1 cellular context compared by ENCODE assay signal in the genomic region with DNA sequence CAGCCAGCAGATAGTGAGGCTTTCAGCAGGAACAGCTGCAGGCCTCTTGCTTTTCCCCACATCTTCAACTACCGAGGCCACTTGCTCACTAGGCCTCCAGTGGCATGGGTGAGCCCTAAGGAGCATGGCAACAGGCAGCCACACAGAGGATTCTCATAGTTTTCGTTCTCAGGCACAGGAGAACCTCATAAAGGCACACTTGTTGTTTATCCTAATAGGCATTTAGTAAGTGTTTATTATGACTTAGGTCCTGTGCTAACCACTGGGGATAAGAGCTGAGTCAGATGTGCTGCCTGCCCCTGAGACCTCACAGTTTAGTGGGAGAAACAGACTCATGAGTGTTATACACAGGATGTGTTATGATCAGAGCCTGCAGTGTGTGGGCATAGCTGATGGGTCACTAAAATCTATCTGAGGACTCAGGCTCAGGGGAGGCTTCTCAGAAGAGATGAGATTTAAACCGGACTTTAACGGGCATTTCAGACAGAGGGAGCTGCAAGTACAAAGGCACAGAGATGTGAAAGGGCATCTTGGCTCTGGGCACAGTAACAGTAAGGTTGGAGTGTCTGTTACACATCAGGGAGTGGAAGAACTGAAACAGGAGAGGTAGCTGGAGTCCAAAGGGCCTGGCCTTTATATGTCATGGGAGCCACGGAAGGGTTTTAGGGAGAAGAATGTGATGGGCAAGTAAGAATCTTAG.
TF ChIP-seq lines count a peak whose summit lies in the region.

No MANE protein-coding gene starts in this region.

TF ChIP-seq in K562, 482 proteins besides CTCF, POLR2A, EP300 and RAD21 (continued from another document and continues in another):
- TF ChIP-seq, protein P1, sequence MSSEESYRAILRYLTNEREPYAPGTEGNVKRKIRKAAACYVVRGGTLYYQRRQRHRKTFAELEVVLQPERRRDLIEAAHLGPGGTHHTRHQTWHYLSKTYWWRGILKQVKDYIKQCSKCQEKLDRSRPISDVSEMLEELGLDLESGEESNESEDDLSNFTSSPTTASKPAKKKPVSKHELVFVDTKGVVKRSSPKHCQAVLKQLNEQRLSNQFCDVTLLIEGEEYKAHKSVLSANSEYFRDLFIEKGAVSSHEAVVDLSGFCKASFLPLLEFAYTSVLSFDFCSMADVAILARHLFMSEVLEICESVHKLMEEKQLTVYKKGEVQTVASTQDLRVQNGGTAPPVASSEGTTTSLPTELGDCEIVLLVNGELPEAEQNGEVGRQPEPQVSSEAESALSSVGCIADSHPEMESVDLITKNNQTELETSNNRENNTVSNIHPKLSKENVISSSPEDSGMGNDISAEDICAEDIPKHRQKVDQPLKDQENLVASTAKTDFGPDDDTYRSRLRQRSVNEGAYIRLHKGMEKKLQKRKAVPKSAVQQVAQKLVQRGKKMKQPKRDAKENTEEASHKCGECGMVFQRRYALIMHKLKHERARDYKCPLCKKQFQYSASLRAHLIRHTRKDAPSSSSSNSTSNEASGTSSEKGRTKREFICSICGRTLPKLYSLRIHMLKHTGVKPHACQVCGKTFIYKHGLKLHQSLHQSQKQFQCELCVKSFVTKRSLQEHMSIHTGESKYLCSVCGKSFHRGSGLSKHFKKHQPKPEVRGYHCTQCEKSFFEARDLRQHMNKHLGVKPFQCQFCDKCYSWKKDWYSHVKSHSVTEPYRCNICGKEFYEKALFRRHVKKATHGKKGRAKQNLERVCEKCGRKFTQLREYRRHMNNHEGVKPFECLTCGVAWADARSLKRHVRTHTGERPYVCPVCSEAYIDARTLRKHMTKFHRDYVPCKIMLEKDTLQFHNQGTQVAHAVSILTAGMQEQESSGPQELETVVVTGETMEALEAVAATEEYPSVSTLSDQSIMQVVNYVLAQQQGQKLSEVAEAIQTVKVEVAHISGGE (CRISPR knock-in tag; IDR thresholded peaks at IDR 0.05): peak in 1 of 3 experiments; percentile 61; a peak in 2 of 6 replicates
- no peak for TF ChIP-seq KLF10 (CRISPR knock-in tag; IDR thresholded peaks at IDR 0.05)
- TF ChIP-seq SPI1 (IDR thresholded peaks at IDR 0.05; ENCODE audit: borderline replicate concordance, low read depth, low read length): no peak
- no peak for TF ChIP-seq ZNF274 (IDR thresholded peaks at IDR 0.05; ENCODE audit: borderline replicate concordance, low read depth, low read length)
- TF ChIP-seq, protein P2, sequence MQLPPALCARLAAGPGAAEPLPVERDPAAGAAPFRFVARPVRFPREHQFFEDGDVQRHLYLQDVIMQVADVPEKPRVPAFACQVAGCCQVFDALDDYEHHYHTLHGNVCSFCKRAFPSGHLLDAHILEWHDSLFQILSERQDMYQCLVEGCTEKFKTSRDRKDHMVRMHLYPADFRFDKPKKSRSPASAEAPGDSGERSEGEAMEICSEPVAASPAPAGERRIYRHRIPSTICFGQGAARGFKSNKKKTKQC (CRISPR knock-in tag; IDR thresholded peaks at IDR 0.05): no peak
- peak; percentile 30; the same call in 1 of the 2 replicates for TF ChIP-seq FOSL1 (tag; conservative IDR thresholded peaks at IDR 0.05)
- TF ChIP-seq RBM17 (IDR thresholded peaks at IDR 0.05; ENCODE audit: borderline replicate concordance, low read depth, low read length): no peak
- TF ChIP-seq NUFIP1 (IDR thresholded peaks at IDR 0.05; ENCODE audit: partially characterized antibody): no peak
- TF ChIP-seq, protein P3, sequence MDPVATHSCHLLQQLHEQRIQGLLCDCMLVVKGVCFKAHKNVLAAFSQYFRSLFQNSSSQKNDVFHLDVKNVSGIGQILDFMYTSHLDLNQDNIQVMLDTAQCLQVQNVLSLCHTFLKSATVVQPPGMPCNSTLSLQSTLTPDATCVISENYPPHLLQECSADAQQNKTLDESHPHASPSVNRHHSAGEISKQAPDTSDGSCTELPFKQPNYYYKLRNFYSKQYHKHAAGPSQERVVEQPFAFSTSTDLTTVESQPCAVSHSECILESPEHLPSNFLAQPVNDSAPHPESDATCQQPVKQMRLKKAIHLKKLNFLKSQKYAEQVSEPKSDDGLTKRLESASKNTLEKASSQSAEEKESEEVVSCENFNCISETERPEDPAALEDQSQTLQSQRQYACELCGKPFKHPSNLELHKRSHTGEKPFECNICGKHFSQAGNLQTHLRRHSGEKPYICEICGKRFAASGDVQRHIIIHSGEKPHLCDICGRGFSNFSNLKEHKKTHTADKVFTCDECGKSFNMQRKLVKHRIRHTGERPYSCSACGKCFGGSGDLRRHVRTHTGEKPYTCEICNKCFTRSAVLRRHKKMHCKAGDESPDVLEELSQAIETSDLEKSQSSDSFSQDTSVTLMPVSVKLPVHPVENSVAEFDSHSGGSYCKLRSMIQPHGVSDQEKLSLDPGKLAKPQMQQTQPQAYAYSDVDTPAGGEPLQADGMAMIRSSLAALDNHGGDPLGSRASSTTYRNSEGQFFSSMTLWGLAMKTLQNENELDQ (CRISPR knock-in tag; IDR thresholded peaks at IDR 0.05; ENCODE audit: borderline replicate concordance): no peak
- no peak for TF ChIP-seq SMARCB1 (IDR thresholded peaks at IDR 0.05; ENCODE audit: insufficient read length, low read depth)
- TF ChIP-seq ZNF766 (CRISPR knock-in tag; conservative IDR thresholded peaks at IDR 0.05): 0 out of 2 replicates have a peak, but pooled peaks have one; percentile 42
- TF ChIP-seq PTRF (tag; IDR thresholded peaks at IDR 0.05): 0 out of 2 replicates have a peak, but pooled peaks have one; percentile 28
- TF ChIP-seq BHLHE40 (IDR thresholded peaks at IDR 0.05; ENCODE audit: low read length): no peak
- TF ChIP-seq HSF4 (CRISPR knock-in tag; IDR thresholded peaks at IDR 0.05; ENCODE audit: borderline replicate concordance): no peak; the same call in 1 of the 2 replicates
- TF ChIP-seq ZSCAN29 (IDR thresholded peaks at IDR 0.05): no peak
- TF ChIP-seq, protein P4, sequence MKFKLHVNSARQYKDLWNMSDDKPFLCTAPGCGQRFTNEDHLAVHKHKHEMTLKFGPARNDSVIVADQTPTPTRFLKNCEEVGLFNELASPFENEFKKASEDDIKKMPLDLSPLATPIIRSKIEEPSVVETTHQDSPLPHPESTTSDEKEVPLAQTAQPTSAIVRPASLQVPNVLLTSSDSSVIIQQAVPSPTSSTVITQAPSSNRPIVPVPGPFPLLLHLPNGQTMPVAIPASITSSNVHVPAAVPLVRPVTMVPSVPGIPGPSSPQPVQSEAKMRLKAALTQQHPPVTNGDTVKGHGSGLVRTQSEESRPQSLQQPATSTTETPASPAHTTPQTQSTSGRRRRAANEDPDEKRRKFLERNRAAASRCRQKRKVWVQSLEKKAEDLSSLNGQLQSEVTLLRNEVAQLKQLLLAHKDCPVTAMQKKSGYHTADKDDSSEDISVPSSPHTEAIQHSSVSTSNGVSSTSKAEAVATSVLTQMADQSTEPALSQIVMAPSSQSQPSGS (CRISPR knock-in tag; IDR thresholded peaks at IDR 0.05): no peak
- TF ChIP-seq ZNF41 (CRISPR knock-in tag; conservative IDR thresholded peaks at IDR 0.05): 0 out of 2 replicates have a peak, but pooled peaks have one; percentile 41
- TF ChIP-seq NCOA6 (IDR thresholded peaks at IDR 0.05): no peak
- no peak for TF ChIP-seq MBD2 (IDR thresholded peaks at IDR 0.05; ENCODE audit: borderline replicate concordance, low read depth)
- TF ChIP-seq, protein P5, sequence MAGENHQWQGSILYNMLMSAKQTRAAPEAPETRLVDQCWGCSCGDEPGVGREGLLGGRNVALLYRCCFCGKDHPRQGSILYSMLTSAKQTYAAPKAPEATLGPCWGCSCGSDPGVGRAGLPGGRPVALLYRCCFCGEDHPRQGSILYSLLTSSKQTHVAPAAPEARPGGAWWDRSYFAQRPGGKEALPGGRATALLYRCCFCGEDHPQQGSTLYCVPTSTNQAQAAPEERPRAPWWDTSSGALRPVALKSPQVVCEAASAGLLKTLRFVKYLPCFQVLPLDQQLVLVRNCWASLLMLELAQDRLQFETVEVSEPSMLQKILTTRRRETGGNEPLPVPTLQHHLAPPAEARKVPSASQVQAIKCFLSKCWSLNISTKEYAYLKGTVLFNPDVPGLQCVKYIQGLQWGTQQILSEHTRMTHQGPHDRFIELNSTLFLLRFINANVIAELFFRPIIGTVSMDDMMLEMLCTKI (IDR thresholded peaks at IDR 0.05; ENCODE audit: partially characterized antibody): no peak
- peak; percentile 58; the same call in 1 of the 2 replicates for TF ChIP-seq NFE2 (IDR thresholded peaks at IDR 0.05; ENCODE audit: low read depth)
- TF ChIP-seq ZNF197 (CRISPR knock-in tag; IDR thresholded peaks at IDR 0.05; ENCODE audit: low read depth): no peak
- TF ChIP-seq KAT7 (CRISPR knock-in tag; IDR thresholded peaks at IDR 0.05; ENCODE audit: borderline replicate concordance): no peak
- peak; percentile 85 for TF ChIP-seq DMBX1 (CRISPR knock-in tag; IDR thresholded peaks at IDR 0.05; ENCODE audit: borderline replicate concordance)
- TF ChIP-seq ETV1 (tag; conservative IDR thresholded peaks at IDR 0.05; ENCODE audit: low read depth): peak; percentile 37; the same call in 1 of the 2 replicates
- TF ChIP-seq ZKSCAN3 (CRISPR knock-in tag; IDR thresholded peaks at IDR 0.05): no peak
- no peak for TF ChIP-seq THRAP3 (IDR thresholded peaks at IDR 0.05; ENCODE audit: borderline replicate concordance)
- TF ChIP-seq, protein P6, sequence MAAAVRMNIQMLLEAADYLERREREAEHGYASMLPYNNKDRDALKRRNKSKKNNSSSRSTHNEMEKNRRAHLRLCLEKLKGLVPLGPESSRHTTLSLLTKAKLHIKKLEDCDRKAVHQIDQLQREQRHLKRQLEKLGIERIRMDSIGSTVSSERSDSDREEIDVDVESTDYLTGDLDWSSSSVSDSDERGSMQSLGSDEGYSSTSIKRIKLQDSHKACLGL (CRISPR knock-in tag; IDR thresholded peaks at IDR 0.05; ENCODE audit: borderline replicate concordance, poor library complexity, severe bottlenecking): no peak
- TF ChIP-seq DNMT1 (IDR thresholded peaks at IDR 0.05): no peak
- TF ChIP-seq MAFK (IDR thresholded peaks at IDR 0.05; ENCODE audit: low read length): peak; percentile 28; the same call in 1 of the 2 replicates
- no peak for TF ChIP-seq STAG1 (CRISPR knock-in tag; IDR thresholded peaks at IDR 0.05; ENCODE audit: borderline replicate concordance)
- no peak for TF ChIP-seq CBX8 (IDR thresholded peaks at IDR 0.05; ENCODE audit: borderline replicate concordance, extremely low read depth, low read depth, low read length, poor library complexity, severe bottlenecking)
- no peak for TF ChIP-seq ZNF24 (IDR thresholded peaks at IDR 0.05)
- 0 out of 4 replicates have a peak, but pooled peaks of 1 of the 2 experiments have one; percentile 12 for TF ChIP-seq HDAC1 (IDR thresholded peaks at IDR 0.05)
- no peak for TF ChIP-seq BRCA1 (IDR thresholded peaks at IDR 0.05)
- TF ChIP-seq BRCA1 (CRISPR knock-in tag; IDR thresholded peaks at IDR 0.05): no peak
- TF ChIP-seq L3MBTL2 (IDR thresholded peaks at IDR 0.05): peak; percentile 66; the same call in 1 of the 2 replicates
- TF ChIP-seq FOXM1 (IDR thresholded peaks at IDR 0.05; ENCODE audit: low read depth): no peak
- TF ChIP-seq FOXM1 (CRISPR knock-in tag; IDR thresholded peaks at IDR 0.05; ENCODE audit: low read depth): no peak
- 0 out of 2 replicates have a peak, but pooled peaks have one; percentile 19 for TF ChIP-seq ETV5 (CRISPR knock-in tag; IDR thresholded peaks at IDR 0.05; ENCODE audit: low read depth)
- TF ChIP-seq ADNP (tag; IDR thresholded peaks at IDR 0.05): no peak
- TF ChIP-seq KLF13 (tag; IDR thresholded peaks at IDR 0.05; ENCODE audit: borderline replicate concordance, low read depth): no peak
- no peak for TF ChIP-seq TCFL5 (CRISPR knock-in tag; conservative IDR thresholded peaks at IDR 0.05)
- no peak for TF ChIP-seq TARDBP (IDR thresholded peaks at IDR 0.05)
- TF ChIP-seq ARID2 (IDR thresholded peaks at IDR 0.05): no peak
- TF ChIP-seq HMG20B (CRISPR knock-in tag; IDR thresholded peaks at IDR 0.05): no peak
- no peak for TF ChIP-seq NCOA1 (IDR thresholded peaks at IDR 0.05; ENCODE audit: low read depth)
- TF ChIP-seq SIN3A (IDR thresholded peaks at IDR 0.05; ENCODE audit: borderline replicate concordance in 2 of 2, control insufficient read depth in 1 of 2, low read depth in 2 of 2, low read length in 2 of 2): no peak
- TF ChIP-seq RBM25 (IDR thresholded peaks at IDR 0.05; ENCODE audit: low read depth, low read length, severe bottlenecking): no peak
- TF ChIP-seq ZBTB1 (CRISPR knock-in tag; IDR thresholded peaks at IDR 0.05; ENCODE audit: borderline replicate concordance, low read depth): no peak
- no peak for TF ChIP-seq ZNF239 (CRISPR knock-in tag; IDR thresholded peaks at IDR 0.05)
- TF ChIP-seq TAF1 (IDR thresholded peaks at IDR 0.05; ENCODE audit: control insufficient read depth, extremely low read depth, insufficient read depth, low read length, severe bottlenecking): no peak
- no peak for TF ChIP-seq NBN (IDR thresholded peaks at IDR 0.05; ENCODE audit: low read depth)
- no peak for TF ChIP-seq ZNF830 (CRISPR knock-in tag; IDR thresholded peaks at IDR 0.05)
- no peak for TF ChIP-seq HMGN3 (IDR thresholded peaks at IDR 0.05; ENCODE audit: borderline replicate concordance, extremely low read depth, insufficient read length, low read depth, low read length)
- TF ChIP-seq ZNF175 (CRISPR knock-in tag; IDR thresholded peaks at IDR 0.05; ENCODE audit: low read depth): peak; percentile 4
- peak; percentile 77 for TF ChIP-seq SMAD4 (CRISPR knock-in tag; conservative IDR thresholded peaks at IDR 0.05)
- no peak for TF ChIP-seq MTF1 (CRISPR knock-in tag; IDR thresholded peaks at IDR 0.05; ENCODE audit: borderline replicate concordance)
- TF ChIP-seq, protein P7, sequence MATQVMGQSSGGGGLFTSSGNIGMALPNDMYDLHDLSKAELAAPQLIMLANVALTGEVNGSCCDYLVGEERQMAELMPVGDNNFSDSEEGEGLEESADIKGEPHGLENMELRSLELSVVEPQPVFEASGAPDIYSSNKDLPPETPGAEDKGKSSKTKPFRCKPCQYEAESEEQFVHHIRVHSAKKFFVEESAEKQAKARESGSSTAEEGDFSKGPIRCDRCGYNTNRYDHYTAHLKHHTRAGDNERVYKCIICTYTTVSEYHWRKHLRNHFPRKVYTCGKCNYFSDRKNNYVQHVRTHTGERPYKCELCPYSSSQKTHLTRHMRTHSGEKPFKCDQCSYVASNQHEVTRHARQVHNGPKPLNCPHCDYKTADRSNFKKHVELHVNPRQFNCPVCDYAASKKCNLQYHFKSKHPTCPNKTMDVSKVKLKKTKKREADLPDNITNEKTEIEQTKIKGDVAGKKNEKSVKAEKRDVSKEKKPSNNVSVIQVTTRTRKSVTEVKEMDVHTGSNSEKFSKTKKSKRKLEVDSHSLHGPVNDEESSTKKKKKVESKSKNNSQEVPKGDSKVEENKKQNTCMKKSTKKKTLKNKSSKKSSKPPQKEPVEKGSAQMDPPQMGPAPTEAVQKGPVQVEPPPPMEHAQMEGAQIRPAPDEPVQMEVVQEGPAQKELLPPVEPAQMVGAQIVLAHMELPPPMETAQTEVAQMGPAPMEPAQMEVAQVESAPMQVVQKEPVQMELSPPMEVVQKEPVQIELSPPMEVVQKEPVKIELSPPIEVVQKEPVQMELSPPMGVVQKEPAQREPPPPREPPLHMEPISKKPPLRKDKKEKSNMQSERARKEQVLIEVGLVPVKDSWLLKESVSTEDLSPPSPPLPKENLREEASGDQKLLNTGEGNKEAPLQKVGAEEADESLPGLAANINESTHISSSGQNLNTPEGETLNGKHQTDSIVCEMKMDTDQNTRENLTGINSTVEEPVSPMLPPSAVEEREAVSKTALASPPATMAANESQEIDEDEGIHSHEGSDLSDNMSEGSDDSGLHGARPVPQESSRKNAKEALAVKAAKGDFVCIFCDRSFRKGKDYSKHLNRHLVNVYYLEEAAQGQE (CRISPR knock-in tag; IDR thresholded peaks at IDR 0.05; ENCODE audit: low read depth): no peak
- TF ChIP-seq ZNF316 (IDR thresholded peaks at IDR 0.05): peak; percentile 85
- no peak for TF ChIP-seq BRD4 (IDR thresholded peaks at IDR 0.05)
